ENCODE assay signal across 22 cellular contexts in genomic region chr21:43825610-43825935, GRCh38.
"Had no signal": no experiment of that assay in that cellular context is flagged by ENCODE, and none has a peak within 500 bp of the region (broad histone marks: within the 10 kb centered on the region; RNA-seq: fewer than 3 reads in every experiment).

No MANE protein-coding gene starts in this region.

- H3K27me3 ChIP-seq: Peyer's patch, SJSA1 had no signal

- H3K4me2 ChIP-seq: KMS-11 had no signal

- H3K9ac ChIP-seq: KMS-11 had no signal

- H3K27ac ChIP-seq: KMS-11, Peyer's patch had no signal

- H3K9me3 ChIP-seq: Peyer's patch, SJSA1 had no signal

- H3K4me1 ChIP-seq: Peyer's patch had no signal

- DNase-seq: Karpas-422, KBM-7, MM.1S, MV-4-11, NCI-H1092, NCI-H1417 treated with DMSO at 0.1 percent for 48 hours, NCI-H1436 treated with DMSO at 0.1 percent for 48 hours, NCI-H1694 treated with DMSO at 0.1 percent for 48 hours, NCI-H187 treated with DMSO at 0.1 percent for 48 hours, NCI-H2081, NCI-H2227 treated with DMSO at 0.1 percent for 48 hours, NCI-H345, NCI-H446, NCI-H524 treated with DMSO at 0.1 percent for 48 hours, NCI-H774, OCI-M1, Right ventricle myocardium superior, RPMI8226, SHP77 treated with DMSO at 0.1 percent for 48 hours had no signal

- H3K36me3 ChIP-seq: Peyer's patch, SJSA1 had no signal

- H3K4me3 ChIP-seq: Peyer's patch, SJSA1 had no signal
